In genomic region chr6:116398366-116399005, GRCh38 we compare ENCODE assay signal across 13 cellular contexts. TPM values are rescaled to one million over a fixed set of nuclear protein-coding genes. Genes with fewer than 3 reads are reported as not detected.
A peak's percentile ranks its signal among the peaks of the same experiment; 100 is the strongest.
DNase-seq lines count a peak whose midpoint lies in the region; ATAC-seq, FAIRE-seq and TF ChIP-seq lines count a peak whose summit lies in the region.
"Had no signal": no experiment of that assay in that cellular context is flagged by ENCODE, and none has a peak within 500 bp of the region (broad histone marks: within the 10 kb centered on the region; RNA-seq: fewer than 3 reads in every experiment).

No MANE protein-coding gene starts in this region.

- 24% methylated on average over 2 of the region's 2 CpGs for WGBS in prostate gland

- H3K4me3 ChIP-seq in thoracic aorta (no peak overlapping the region), prostate gland (no peak overlapping the region)
- H3K4me3 ChIP-seq: upper lobe of right lung had no signal

- H3K36me3 ChIP-seq in thoracic aorta: no peaks in the 10 kb centered on the region
- no peaks in the 10 kb centered on the region for H3K36me3 ChIP-seq in prostate gland

- TF ChIP-seq CTCF in thoracic aorta (IDR thresholded peaks at IDR 0.05) (no peak), prostate gland (IDR thresholded peaks at IDR 0.05) (no peak)

- H3K27ac ChIP-seq in thoracic aorta (peak overlapping the region; percentile 42 to 56), prostate gland (no peak overlapping the region)
- H3K27ac ChIP-seq: upper lobe of right lung had no signal

- no peak for TF ChIP-seq POLR2A in prostate gland (IDR thresholded peaks at IDR 0.05)

- intact Hi-C loops in prostate gland (cut with DNase I): no loop called here

- H3K9me3 ChIP-seq in thoracic aorta (no peaks in the 10 kb centered on the region), prostate gland (no peaks in the 10 kb centered on the region)
- H3K9me3 ChIP-seq: upper lobe of right lung had no signal

- no peak for ATAC-seq in thoracic aorta (ENCODE audit: insufficient number of reproducible peaks, low FRiP score, low read depth)
- ATAC-seq: activated CD8-positive, alpha-beta memory T cell treated with anti-CD3 and anti-CD28 coated beads, Interleukin-2, amount 10 ng/mL, durations not matched to agents 7 days and 5 days; upper lobe of right lung had no signal

- DNase-seq in NCI-H748 (lab: John Stamatoyannopoulos, UW; ENCODE audit: unreplicated experiment) (peak; percentile 6), NCI-H748 treated with DMSO at 0.1 percent for 48 hours (lab: John Stamatoyannopoulos, UW) (no peak), amniotic epithelial cell (ENCODE audit: low read depth) (peak; percentile 59), frontal cortex (ENCODE audit: low spot score in 2 of 2) (no peak), thoracic aorta (ENCODE audit: low spot score) (no peak), prostate gland (ENCODE audit: low spot score) (no peak), SHP77 treated with DMSO at 0.1 percent for 48 hours (lab: John Stamatoyannopoulos, UW) (no peak), G401 (ENCODE audit: low spot score) (no peak)
- DNase-seq: activated CD8-positive, alpha-beta memory T cell treated with anti-CD3 and anti-CD28 coated beads, Interleukin-2, amount 10 ng/mL, durations not matched to agents 7 days and 5 days; KBM-7; NCI-H2227 treated with DMSO at 0.1 percent for 48 hours; T-helper 1 cell; upper lobe of right lung had no signal

- FAIRE-seq in frontal cortex (lab: Jason Lieb, UNC): peak; percentile 71

- H3K4me1 ChIP-seq in thoracic aorta (ENCODE audit: control insufficient read depth in 1 of 2, low read depth in 2 of 2) (peaks cover 40 to 66% of the 10 kb centered on the region in 2 donors), prostate gland (replicated peaks) (peaks cover 3% of the 10 kb centered on the region)

- no peaks in the 10 kb centered on the region for H3K27me3 ChIP-seq in thoracic aorta (replicated peaks; ENCODE audit: insufficient read depth)
- H3K27me3 ChIP-seq in prostate gland (replicated peaks; ENCODE audit: insufficient read depth): no peaks in the 10 kb centered on the region
- H3K27me3 ChIP-seq: upper lobe of right lung had no signal

- in situ Hi-C loops in G401 (cut with HindIII; ENCODE audit: low sequenced_read_pairs): no loop called here

RNA-seq across cellular contexts. Expression of gene DSE, which starts 27.7 kb away (rescaled TPM):
- total RNA-seq in frontal cortex: 20.4 TPM
- 10 to 100 TPM; 46.7 to 65.2 TPM for total RNA-seq in thoracic aorta
- 10 to 100 TPM; 15.8 to 36.5 TPM for total RNA-seq in prostate gland
- total RNA-seq in G401 (2014; rRNA removed; shearing (Covaris generic)): 30.2 and 37.8 TPM in 2 replicates

Comparison
In these comparisons a context has a peak if more than half of its experiments do, and no peak if none do; other contexts are left out.
1. DNase-seq: peak in NCI-H748 (single experiment) and amniotic epithelial cell (single experiment); none in NCI-H748 treated with DMSO at 0.1 percent for 48 hours (single experiment), frontal cortex (0 of 2), thoracic aorta (single experiment), prostate gland (single experiment), SHP77 treated with DMSO at 0.1 percent for 48 hours (single experiment) and G401 (single experiment).
2. H3K27ac ChIP-seq: peak in thoracic aorta (2 of 2); none in prostate gland (0 of 2).